In genomic region chr10:4656576-4657194, GRCh38 we compare ENCODE assay signal across 8 cellular contexts.
A peak's percentile ranks its signal among the peaks of the same experiment; 100 is the strongest.
DNase-seq lines count a peak whose midpoint lies in the region; ATAC-seq and TF ChIP-seq lines count a peak whose summit lies in the region.

No MANE protein-coding gene starts in this region.

- H3K9me3 Mint-ChIP-seq in T-helper 2 cell treated with Interferon-gamma antibody and Interleukin-4, amounts not matched to agents 5 μg/mL and 100 μg/mL, for 36 hours = no peaks in the 10 kb centered on the region

- no peak overlapping the region for H4K91ac ChIP-seq in mesenchymal stem cell (ENCODE audit: low read length)

- no peak overlapping the region for H3K23ac ChIP-seq in mesenchymal stem cell (ENCODE audit: low read length in 2 of 2)

- H3K27ac Mint-ChIP-seq in T-helper 2 cell treated with Interferon-gamma antibody and Interleukin-4, amounts not matched to agents 5 μg/mL and 100 μg/mL, for 36 hours = no peak overlapping the region

- H3K4ac ChIP-seq in mesenchymal stem cell (ENCODE audit: low read depth in 1 of 2, low read length in 2 of 2) = no peak overlapping the region

- H3K4me3 ChIP-seq in WERI-Rb-1 (ENCODE audit: low read depth, low read length) (no peak overlapping the region), mesenchymal stem cell (ENCODE audit: insufficient read depth in 1 of 2, low read depth in 1 of 2, low read length in 2 of 2) (no peak overlapping the region)
- no peak overlapping the region for H3K4me3 ChIP-seq in effector memory CD4-positive, alpha-beta T cell (ENCODE audit: insufficient read depth, low read depth, low read length, poor library complexity, severe bottlenecking)

- H3K27me3 Mint-ChIP-seq in T-helper 2 cell treated with Interferon-gamma antibody and Interleukin-4, amounts not matched to agents 5 μg/mL and 100 μg/mL, for 36 hours (ENCODE audit: low read depth) = peaks cover 17% of the 10 kb centered on the region

- no peaks in the 10 kb centered on the region for H3K27me3 ChIP-seq in WERI-Rb-1 (ENCODE audit: insufficient read depth, low read depth, severe bottlenecking)
- no peaks in the 10 kb centered on the region for H3K27me3 ChIP-seq in effector memory CD4-positive, alpha-beta T cell (replicated peaks; ENCODE audit: control insufficient read depth, insufficient read depth, low read length, poor library complexity, severe bottlenecking)
- no peaks in the 10 kb centered on the region for H3K27me3 ChIP-seq in mesenchymal stem cell (ENCODE audit: control insufficient read depth in 1 of 2, insufficient read depth in 1 of 2, low read length in 2 of 2)

- no peak overlapping the region for H2BK120ac ChIP-seq in mesenchymal stem cell (ENCODE audit: low read depth, low read length)

- H3K36me3 ChIP-seq in WERI-Rb-1 = no peaks in the 10 kb centered on the region
- H3K36me3 ChIP-seq in effector memory CD4-positive, alpha-beta T cell (ENCODE audit: control insufficient read depth, insufficient read depth, low read length) = no peaks in the 10 kb centered on the region
- H3K36me3 ChIP-seq in mesenchymal stem cell (ENCODE audit: control insufficient read depth in 1 of 2, insufficient read depth in 2 of 2, low read depth in 1 of 2, low read length in 2 of 2) = no peaks in the 10 kb centered on the region

- no peak overlapping the region for H2BK12ac ChIP-seq in mesenchymal stem cell (ENCODE audit: low read length in 2 of 2)

- no peak overlapping the region for H4K8ac ChIP-seq in mesenchymal stem cell (ENCODE audit: low read length)

- no peak overlapping the region for H3K27ac ChIP-seq in WERI-Rb-1
- no peak overlapping the region for H3K27ac ChIP-seq in effector memory CD4-positive, alpha-beta T cell (ENCODE audit: insufficient read depth, low read length, poor library complexity, severe bottlenecking)
- no peak overlapping the region for H3K27ac ChIP-seq in mesenchymal stem cell (ENCODE audit: low read length, poor library complexity, severe bottlenecking)

- DNase-seq in T-helper 2 cell (peak in 3 of 5 experiments; percentile 16 to 61 (median 16)), NCI-H1048 (lab: John Stamatoyannopoulos, UW) (peak; percentile 4), WERI-Rb-1 (peak; percentile 17), mesenchymal stem cell (peak; percentile 73), stromal cell of bone marrow (ENCODE audit: low read depth) (peak; percentile 61)
- no peak for DNase-seq in T-helper 2 cell treated with Interferon-gamma antibody and Interleukin-4, amounts not matched to agents 5 μg/mL and 100 μg/mL, for 36 hours (ENCODE audit: low spot score)
- DNase-seq in effector memory CD4-positive, alpha-beta T cell = peak; percentile 4 to 34 (median 6)

- peaks cover 10% of the 10 kb centered on the region for H3K4me1 Mint-ChIP-seq in T-helper 2 cell treated with Interferon-gamma antibody and Interleukin-4, amounts not matched to agents 5 μg/mL and 100 μg/mL, for 36 hours (ENCODE audit: low read depth)

- no peak overlapping the region for H3K14ac ChIP-seq in mesenchymal stem cell (ENCODE audit: low read length in 2 of 2)

- H2BK5ac ChIP-seq in mesenchymal stem cell (ENCODE audit: low read depth, low read length, poor library complexity, severe bottlenecking) = no peak overlapping the region

- peak; percentile 56 for TF ChIP-seq CTCF in WERI-Rb-1 (IDR thresholded peaks at IDR 0.05; ENCODE audit: low read depth, low read length)

- H2BK15ac ChIP-seq in mesenchymal stem cell (ENCODE audit: low read depth, poor library complexity, severe bottlenecking) = no peak overlapping the region

- H3K4me2 ChIP-seq in mesenchymal stem cell (ENCODE audit: low read length, poor library complexity, severe bottlenecking) = no peak overlapping the region

- no peaks in the 10 kb centered on the region for H3K9me3 ChIP-seq in WERI-Rb-1 (ENCODE audit: severe bottlenecking)
- no peaks in the 10 kb centered on the region for H3K9me3 ChIP-seq in effector memory CD4-positive, alpha-beta T cell (ENCODE audit: control insufficient read depth, low read length)
- no peaks in the 10 kb centered on the region for H3K9me3 ChIP-seq in mesenchymal stem cell (ENCODE audit: control insufficient read depth, low read length)

- H2AFZ ChIP-seq in mesenchymal stem cell (ENCODE audit: low read depth, low read length) = no peak overlapping the region

- H3K79me1 ChIP-seq in mesenchymal stem cell (replicated peaks; ENCODE audit: low read length, poor library complexity, severe bottlenecking) = peaks cover 4% of the 10 kb centered on the region

- WGBS in mesenchymal stem cell = 0% methylated on average over 5 of the region's 7 CpGs

- peak overlapping the region; percentile 60 for H3K9ac ChIP-seq in mesenchymal stem cell (ENCODE audit: low read length)

- no peak overlapping the region for H3K18ac ChIP-seq in mesenchymal stem cell (ENCODE audit: low read depth in 1 of 2, low read length in 2 of 2)

- no peak overlapping the region for H3K4me3 Mint-ChIP-seq in T-helper 2 cell treated with Interferon-gamma antibody and Interleukin-4, amounts not matched to agents 5 μg/mL and 100 μg/mL, for 36 hours

- no peaks in the 10 kb centered on the region for H3K4me1 ChIP-seq in effector memory CD4-positive, alpha-beta T cell (ENCODE audit: control insufficient read depth, insufficient read depth, low read length, poor library complexity, severe bottlenecking)
- H3K4me1 ChIP-seq in mesenchymal stem cell (ENCODE audit: control insufficient read depth, insufficient read depth, low read depth, low read length) = peaks cover 2% of the 10 kb centered on the region

- no peak overlapping the region for H2AK5ac ChIP-seq in mesenchymal stem cell (ENCODE audit: low read length, severe bottlenecking)

- H3K36me3 Mint-ChIP-seq in T-helper 2 cell treated with Interferon-gamma antibody and Interleukin-4, amounts not matched to agents 5 μg/mL and 100 μg/mL, for 36 hours (ENCODE audit: low read depth) = no peaks in the 10 kb centered on the region

- ATAC-seq in GM19035 (IDR thresholded peaks at IDR 0.05; ENCODE audit: unreplicated experiment) = no peak
